8 cellular contexts compared by ENCODE assay signal in the genomic region with DNA sequence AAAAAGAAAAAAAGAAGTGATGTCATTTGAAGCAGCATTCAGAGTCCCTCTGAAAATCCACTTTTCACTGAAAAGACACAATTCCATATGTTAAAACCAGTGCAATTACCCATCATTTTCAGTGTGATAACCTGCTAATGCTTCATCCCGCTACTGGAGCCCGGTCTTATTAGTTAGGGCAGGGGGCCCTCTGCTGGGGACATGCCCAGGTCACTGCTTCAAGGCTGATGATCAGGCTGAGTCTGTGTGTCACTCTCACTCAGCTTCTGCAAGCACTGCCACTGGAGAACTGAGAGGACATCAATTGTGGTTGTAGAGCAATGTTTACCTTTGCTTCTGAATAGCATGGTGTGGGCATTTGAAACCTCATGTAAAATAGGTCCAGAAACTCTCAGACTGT. TPM values are rescaled to one million over a fixed set of nuclear protein-coding genes. Genes with fewer than 3 reads are reported as not detected.
DNase-seq lines count a peak whose midpoint lies in the region; ATAC-seq and TF ChIP-seq lines count a peak whose summit lies in the region.

No MANE protein-coding gene starts in this region.

- H3K9me3 ChIP-seq in right atrium auricular region: no peaks in the 10 kb centered on the region
- H3K9me3 ChIP-seq in thyroid gland: no peaks in the 10 kb centered on the region

- ATAC-seq in left cardiac atrium (peak; percentile 27 to 32), HG02678 (IDR thresholded peaks at IDR 0.05; ENCODE audit: unreplicated experiment) (peak; percentile 59)
- ATAC-seq in activated CD8-positive, alpha-beta T cell treated with anti-CD3 and anti-CD28 coated beads for 36 hours: no peak

- peaks cover 10% of the 10 kb centered on the region for H3K27me3 Mint-ChIP-seq in activated CD8-positive, alpha-beta T cell treated with anti-CD3 and anti-CD28 coated beads for 36 hours

- H3K36me3 Mint-ChIP-seq in activated CD8-positive, alpha-beta T cell treated with anti-CD3 and anti-CD28 coated beads for 36 hours (ENCODE audit: low read depth): no peaks in the 10 kb centered on the region

- TF ChIP-seq CTCF in right atrium auricular region (IDR thresholded peaks at IDR 0.05) (peak in 1 of 2 donors; percentile 34), thyroid gland (IDR thresholded peaks at IDR 0.05) (peak in 3 of 6 experiments; percentile 31 to 33 (median 32))
- TF ChIP-seq CTCF in activated CD8-positive, alpha-beta T cell treated with anti-CD3 and anti-CD28 coated beads for 36 hours (IDR thresholded peaks at IDR 0.05): no peak

- no peaks in the 10 kb centered on the region for H3K9me3 Mint-ChIP-seq in activated CD8-positive, alpha-beta T cell treated with anti-CD3 and anti-CD28 coated beads for 36 hours

- H3K4me1 ChIP-seq in right atrium auricular region (no peaks in the 10 kb centered on the region), thyroid gland (peaks cover 4% of the 10 kb centered on the region in 2 donors)

- H3K36me3 ChIP-seq in right atrium auricular region (no peaks in the 10 kb centered on the region), thyroid gland (no peaks in the 10 kb centered on the region)

- H3K4me3 ChIP-seq in right atrium auricular region: no peak overlapping the region
- no peak overlapping the region for H3K4me3 ChIP-seq in thyroid gland (replicated peaks in 1 of 3)

- WGBS in thyroid gland, 2 donors: 18 to 23% methylated on average over 2 of the region's 2 CpGs

- POLR2A ChIA-PET in activated CD8-positive, alpha-beta T cell treated with anti-CD3 and anti-CD28 coated beads for 36 hours (lab: Charles Lee): no interaction called here

- H3K27ac ChIP-seq in right atrium auricular region: no peak overlapping the region
- H3K27ac ChIP-seq in thyroid gland: no peak overlapping the region

- TF ChIP-seq POLR2A in thyroid gland (IDR thresholded peaks at IDR 0.05): no peak

- H3K4me3 Mint-ChIP-seq in activated CD8-positive, alpha-beta T cell treated with anti-CD3 and anti-CD28 coated beads for 36 hours: no peak overlapping the region

- CTCF ChIA-PET in activated CD8-positive, alpha-beta T cell treated with anti-CD3 and anti-CD28 coated beads for 36 hours (lab: Charles Lee): interaction anchor here (1.0 kb wide), 1 partner anchor 963 kb away, joined by 4 read pairs; no protein-coding TSS in a partner anchor

- intact Hi-C loops in left cardiac atrium (cut with DNase I): no loop called here
- intact Hi-C loops in activated CD8-positive, alpha-beta T cell treated with anti-CD3 and anti-CD28 coated beads for 36 hours (cut with micrococcal nuclease): no loop called here
- intact Hi-C loops in thyroid gland (cut with DNase I): loop anchor here (5.0 kb wide), 1 partner anchor 917 kb away; no protein-coding TSS in a partner anchor

- no peaks in the 10 kb centered on the region for H3K27me3 ChIP-seq in right atrium auricular region
- H3K27me3 ChIP-seq in thyroid gland: no peaks in the 10 kb centered on the region

- no peak for DNase-seq in left cardiac atrium
- no peak for DNase-seq in right atrium auricular region (ENCODE audit: low spot score)
- DNase-seq in NCI-H2171 (lab: John Stamatoyannopoulos, UW): peak; percentile 69
- peak; percentile 63 for DNase-seq in activated CD8-positive, alpha-beta T cell treated with anti-CD3 and anti-CD28 coated beads for 36 hours
- peak; percentile 73 for DNase-seq in iPS-NIHi7 (ENCODE audit: extremely low spot score)
- peak; percentile 48 to 53 for DNase-seq in thyroid gland
- DNase-seq in NCI-H1436 (lab: John Stamatoyannopoulos, UW): no peak

- no peaks in the 10 kb centered on the region for H3K4me1 Mint-ChIP-seq in activated CD8-positive, alpha-beta T cell treated with anti-CD3 and anti-CD28 coated beads for 36 hours (ENCODE audit: low read depth)

- H3K27ac Mint-ChIP-seq in activated CD8-positive, alpha-beta T cell treated with anti-CD3 and anti-CD28 coated beads for 36 hours: no peak overlapping the region

RNA-seq across cellular contexts. Expression of gene NXPH2, which starts 49.1 kb away (rescaled TPM):
- total RNA-seq in left cardiac atrium (not detected), right atrium auricular region (1 to 10 TPM in 1 of 2 donors, under 1 TPM in 1; 0.48 to 1.3 TPM), thyroid gland (not detected)
- total RNA-seq in activated CD8-positive, alpha-beta T cell treated with anti-CD3 and anti-CD28 coated beads for 36 hours: not detected

Comparison
In these comparisons a context has a peak if more than half of its experiments do, and no peak if none do; other contexts are left out.
1. DNase-seq: peak in NCI-H2171 (single experiment), activated CD8-positive, alpha-beta T cell treated with anti-CD3 and anti-CD28 coated beads for 36 hours (single experiment), iPS-NIHi7 (single experiment) and thyroid gland (2 of 2); none in left cardiac atrium (single experiment), right atrium auricular region (single experiment) and NCI-H1436 (single experiment).